8 cellular contexts compared by ENCODE assay signal in the genomic region with DNA sequence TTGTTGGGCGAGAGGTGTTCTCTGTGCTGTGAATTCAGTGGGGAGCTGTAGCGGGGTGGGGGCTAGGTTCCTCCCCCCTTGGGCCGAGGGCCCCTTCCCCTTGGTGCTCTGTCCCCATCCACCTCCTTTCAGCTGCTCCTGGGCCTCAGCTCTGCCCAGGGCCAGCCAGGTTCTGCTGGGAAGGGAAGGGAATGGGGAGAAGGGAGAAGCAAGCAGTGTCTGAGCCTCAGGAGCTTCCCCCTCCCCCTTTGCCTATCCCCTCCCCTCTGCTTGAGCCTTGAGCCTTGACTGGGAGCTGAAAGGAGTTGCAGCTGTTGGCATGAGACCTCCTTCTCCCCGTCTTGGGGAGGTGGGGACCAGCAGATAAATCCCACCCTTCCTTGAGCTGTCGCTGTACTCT. TPM values are rescaled to one million over a fixed set of nuclear protein-coding genes. Genes with fewer than 3 reads are reported as not detected.
DNase-seq lines count a peak whose midpoint lies in the region; ATAC-seq and TF ChIP-seq lines count a peak whose summit lies in the region.

No MANE protein-coding gene starts in this region.

- no peak for ATAC-seq in HG03469 (IDR thresholded peaks at IDR 0.05; ENCODE audit: unreplicated experiment)
- no peak for ATAC-seq in HG03457 (IDR thresholded peaks at IDR 0.05; ENCODE audit: unreplicated experiment)
- ATAC-seq in GM18909 (IDR thresholded peaks at IDR 0.05; ENCODE audit: poor library complexity, unreplicated experiment): no peak
- ATAC-seq in GM21390 (IDR thresholded peaks at IDR 0.05; ENCODE audit: unreplicated experiment): no peak

- CTCF ChIA-PET in CD4-positive, alpha-beta memory T cell (lab: Charles Lee; ENCODE audit: partially characterized antibody): interaction anchor here (0.6 to 1.4 kb wide), 4 partner anchors 17 to 123 kb away, joined by 3 to 6 read pairs (median 3); a partner anchor contains a TSS

- POLR2A ChIA-PET in CD4-positive, alpha-beta memory T cell (lab: Charles Lee; ENCODE audit: partially characterized antibody): interaction anchor here (0.7 to 4.6 kb wide), 11 partner anchors 9 to 142 kb away, joined by 3 to 40 read pairs (median 6); a partner anchor contains a TSS

- H3K4me1 ChIP-seq in CD4-positive, alpha-beta memory T cell (ENCODE audit: insufficient read depth, low read length): peaks cover 48% of the 10 kb centered on the region
- H3K4me1 ChIP-seq in muscle layer of duodenum (ENCODE audit: control insufficient read depth in 1 of 2, insufficient read depth in 2 of 2, low read length in 2 of 2): peaks cover 15 to 36% of the 10 kb centered on the region in 2 donors

- no peaks in the 10 kb centered on the region for H3K9me3 ChIP-seq in CD4-positive, alpha-beta memory T cell (ENCODE audit: control insufficient read depth in 1 of 2, low read length in 2 of 2)
- no peaks in the 10 kb centered on the region for H3K9me3 ChIP-seq in muscle layer of duodenum (ENCODE audit: control insufficient read depth in 1 of 2, low read length in 2 of 2)

- DNase-seq in CD4-positive, alpha-beta memory T cell: no peak
- DNase-seq in M059J (ENCODE audit: low read depth) (peak; percentile 41), choroid plexus epithelial cell (ENCODE audit: low read depth) (peak; percentile 34)

- TF ChIP-seq CTCF in choroid plexus epithelial cell (conservative IDR thresholded peaks at IDR 0.05; ENCODE audit: low read depth, low read length): no peak

- H3K4me3 ChIP-seq in CD4-positive, alpha-beta memory T cell (ENCODE audit: low read length in 2 of 2): peak overlapping the region in 1 of 2 donors; percentile 28
- H3K4me3 ChIP-seq in choroid plexus epithelial cell (ENCODE audit: low read depth, low read length): peak overlapping the region; percentile 67
- peak overlapping the region; percentile 59 to 86 for H3K4me3 ChIP-seq in muscle layer of duodenum (ENCODE audit: low read depth in 1 of 2, low read length in 2 of 2)

- peaks cover 0 to 1% (median 0%) of the 10 kb centered on the region in 8 donors for H3K9me3 Mint-ChIP-seq in CD4-positive, alpha-beta memory T cell

- no peaks in the 10 kb centered on the region for H3K27me3 Mint-ChIP-seq in CD4-positive, alpha-beta memory T cell

- intact Hi-C loops in CD4-positive, alpha-beta memory T cell (cut with micrococcal nuclease): loop anchor here (1.0 kb wide), 2 partner anchors 8 to 38 kb away; a partner anchor contains a TSS

- H3K4me3 Mint-ChIP-seq in CD4-positive, alpha-beta memory T cell: peak overlapping the region; percentile 88 to 98 (median 90)

- H3K36me3 ChIP-seq in CD4-positive, alpha-beta memory T cell (ENCODE audit: insufficient read depth, low read length): peaks cover 27% of the 10 kb centered on the region
- peaks cover 35 to 39% of the 10 kb centered on the region in 2 donors for H3K36me3 ChIP-seq in muscle layer of duodenum (ENCODE audit: control insufficient read depth in 1 of 2, insufficient read depth in 2 of 2, low read length in 2 of 2)

- H3K36me3 Mint-ChIP-seq in CD4-positive, alpha-beta memory T cell: peaks cover 32 to 44% of the 10 kb centered on the region in 2 donors

- H3K27ac ChIP-seq in CD4-positive, alpha-beta memory T cell (ENCODE audit: low read depth, low read length): peak overlapping the region; percentile 68
- H3K27ac ChIP-seq in muscle layer of duodenum (ENCODE audit: low read length): peak overlapping the region; percentile 83

- H3K4me1 Mint-ChIP-seq in CD4-positive, alpha-beta memory T cell: peaks cover 17 to 65% (median 36%) of the 10 kb centered on the region in 4 donors

- H3K27ac Mint-ChIP-seq in CD4-positive, alpha-beta memory T cell: peak overlapping the region; percentile 29 to 88 (median 81)

- H3K27me3 ChIP-seq in CD4-positive, alpha-beta memory T cell (ENCODE audit: insufficient read depth, low read length): no peaks in the 10 kb centered on the region
- H3K27me3 ChIP-seq in muscle layer of duodenum (ENCODE audit: low read depth, low read length): no peaks in the 10 kb centered on the region

RNA-seq across cellular contexts. Expression of a gene that starts 0.6 kb away (rescaled TPM):
- 10 to 100 TPM; 56.5 to 58.7 TPM for total RNA-seq in CD4-positive, alpha-beta memory T cell
- 10 to 100 TPM; 65.5 to 77.0 TPM for polyA plus RNA-seq in CD4-positive, alpha-beta memory T cell
- total RNA-seq in M059J (2014; rRNA removed; shearing (Covaris generic)): 153 and 195 TPM in 2 replicates

RNA-seq across cellular contexts. Expression of a gene that starts 6.8 kb away (rescaled TPM):
- 10 to 100 TPM; 66.6 to 67.9 TPM for total RNA-seq in CD4-positive, alpha-beta memory T cell
- 100 to 1,000 TPM in 1 of 2 donors, 10 to 100 TPM in 1; 78.3 to 131 TPM for polyA plus RNA-seq in CD4-positive, alpha-beta memory T cell
- 101 and 118 TPM in 2 replicates for total RNA-seq in M059J (2014; rRNA removed; shearing (Covaris generic))

RNA-seq across cellular contexts. Expression of a gene that starts 7.1 kb away (rescaled TPM):
- 10 to 100 TPM; 36.2 to 36.3 TPM for total RNA-seq in CD4-positive, alpha-beta memory T cell
- 100 to 1,000 TPM in 1 of 2 donors, 10 to 100 TPM in 1; 84.7 to 110 TPM for polyA plus RNA-seq in CD4-positive, alpha-beta memory T cell
- 172 and 224 TPM in 2 replicates for total RNA-seq in M059J (2014; rRNA removed; shearing (Covaris generic))

RNA-seq across cellular contexts. Expression of a gene that starts 32.8 kb away (rescaled TPM):
- 10 to 100 TPM; 13.7 to 13.9 TPM for total RNA-seq in CD4-positive, alpha-beta memory T cell
- polyA plus RNA-seq in CD4-positive, alpha-beta memory T cell: 1 to 10 TPM; 2.1 to 3.8 TPM
- 8.3 and 17.7 TPM in 2 replicates for total RNA-seq in M059J (2014; rRNA removed; shearing (Covaris generic))

RNA-seq across cellular contexts. Expression of a gene that starts 36.5 kb away (rescaled TPM):
- 10 to 100 TPM; 36.6 to 38.0 TPM for total RNA-seq in CD4-positive, alpha-beta memory T cell
- 10 to 100 TPM; 22.3 to 30.8 TPM for polyA plus RNA-seq in CD4-positive, alpha-beta memory T cell
- total RNA-seq in M059J (2014; rRNA removed; shearing (Covaris generic)): 66.6 and 94.2 TPM in 2 replicates

Comparison
In these comparisons a context has a peak if more than half of its experiments do, and no peak if none do; other contexts are left out.
1. DNase-seq: peak in M059J (single experiment) and choroid plexus epithelial cell (single experiment); none in CD4-positive, alpha-beta memory T cell (0 of 5).